In the genomic region with DNA sequence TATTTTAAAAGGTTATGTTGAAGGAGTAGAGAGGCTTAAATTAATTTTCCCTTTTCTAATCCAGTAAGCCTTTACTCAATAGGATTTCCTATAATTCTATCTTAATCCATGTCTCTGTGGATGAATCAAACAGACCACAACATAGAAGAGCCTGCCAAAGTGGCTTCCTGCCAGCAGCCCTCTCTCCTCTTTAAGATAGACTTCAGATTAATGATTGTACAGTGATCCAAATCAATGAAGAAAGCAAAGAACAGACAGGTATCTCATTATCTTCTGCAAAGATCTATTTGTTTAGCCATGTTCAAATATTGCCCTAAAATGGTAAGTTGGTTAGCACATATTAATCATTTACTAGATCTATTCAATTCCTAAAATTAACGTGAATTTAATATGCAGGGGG, we compare ENCODE assay signal across 4 cellular contexts.
DNase-seq lines count a peak whose midpoint lies in the region; ATAC-seq and TF ChIP-seq lines count a peak whose summit lies in the region.
"Not testable (repeated sequence)": the region's sequence is repeated elsewhere in the genome, so short reads cannot be mapped to it uniquely, and the experiment has no call there.

No MANE protein-coding gene starts in this region.

- not testable (repeated sequence) for H3K9ac ChIP-seq in DND-41 (ENCODE audit: low read depth, low read length)

- not testable (repeated sequence) for H3K4me3 ChIP-seq in DND-41 (ENCODE audit: low read depth in 1 of 2, low read length in 2 of 2); right lobe of liver

- not testable (repeated sequence) for TF ChIP-seq CTCF in DND-41 (IDR thresholded peaks at IDR 0.05; ENCODE audit: borderline replicate concordance, extremely low read depth, low read length, poor library complexity, severe bottlenecking); right lobe of liver (IDR thresholded peaks at IDR 0.05)

- not testable (repeated sequence) for H3K4me2 ChIP-seq in DND-41 (ENCODE audit: insufficient read depth, low read length)

- not testable (repeated sequence) for TF ChIP-seq POLR2A in right lobe of liver (IDR thresholded peaks at IDR 0.05)

- 10% methylated on average over 1 of the region's 1 CpG for WGBS in right lobe of liver (ENCODE audit: insufficient coverage, low coverage, low lambda C conversion rate, missing lambda C conversion rate)

- not testable (repeated sequence) for H3K79me2 ChIP-seq in DND-41 (ENCODE audit: insufficient read depth, low read length)

- intact Hi-C loops in right lobe of liver (cut with DNase I): not testable (repeated sequence)

- not testable (repeated sequence) for H3K36me3 ChIP-seq in DND-41 (ENCODE audit: insufficient read depth, low read length); right lobe of liver

- H3K27me3 ChIP-seq in DND-41 (ENCODE audit: insufficient read depth, low read length, poor library complexity); right lobe of liver: not testable (repeated sequence)

- not testable (repeated sequence) for H2AFZ ChIP-seq in DND-41 (ENCODE audit: low read depth, low read length)

- not testable (repeated sequence) for H3K27ac ChIP-seq in DND-41 (ENCODE audit: low read length)
- peak overlapping the region in 1 of 3 donors; percentile 47 for H3K27ac ChIP-seq in right lobe of liver

- DNase-seq in DND-41 (peak; percentile 6), NCI-H82 treated with DMSO at 0.1 percent for 48 hours (lab: John Stamatoyannopoulos, UW; ENCODE audit: unreplicated experiment) (peak; percentile 21), left lobe of liver (ENCODE audit: low spot score) (peak; percentile 54), right lobe of liver (peak in 2 of 3 donors; percentile 39 to 47)

- not testable (repeated sequence) for H4K20me1 ChIP-seq in DND-41 (ENCODE audit: insufficient read depth, low read length)

- ATAC-seq in DND-41 (ENCODE audit: insufficient read depth, low read depth): peak; percentile 72
- ATAC-seq in left lobe of liver: peak; percentile 83
- peak; percentile 81 to 94 (median 90) for ATAC-seq in right lobe of liver

- not testable (repeated sequence) for H3K4me1 ChIP-seq in DND-41 (ENCODE audit: insufficient read depth, low read length); right lobe of liver

- H3K9me3 ChIP-seq in DND-41 (ENCODE audit: insufficient read depth, low read length, severe bottlenecking); right lobe of liver: not testable (repeated sequence)
